Comparison of ENCODE assay signal across 12 cellular contexts in genomic region chr16:22425036-22425801, GRCh38. TPM values are rescaled to one million over a fixed set of nuclear protein-coding genes. Genes with fewer than 3 reads are reported as not detected.
DNase-seq lines count a peak whose midpoint lies in the region; ATAC-seq, FAIRE-seq and TF ChIP-seq lines count a peak whose summit lies in the region.
"Had no signal": no experiment of that assay in that cellular context is flagged by ENCODE, and none has a peak within 500 bp of the region (broad histone marks: within the 10 kb centered on the region; RNA-seq: fewer than 3 reads in every experiment).

No MANE protein-coding gene starts in this region.

- 58 to 73% methylated on average over 26 of the region's 26 CpGs for WGBS in heart right ventricle, 2 donors

- ATAC-seq in heart right ventricle, result peak; percentile 46 to 84 (median 74)
- no peak for ATAC-seq in GM18520 (IDR thresholded peaks at IDR 0.05; ENCODE audit: unreplicated experiment)
- no peak for ATAC-seq in HG02938 (IDR thresholded peaks at IDR 0.05; ENCODE audit: unreplicated experiment)
- ATAC-seq: activated T-cell treated with anti-CD3 and anti-CD28 coated beads, Interleukin-2, amount 50 U/mL, for 72 hours had no signal

- DNase-seq in AG09309 (ENCODE audit: low read depth) (no peak), SJSA1 (ENCODE audit: low read depth in 1 of 2, low spot score in 2 of 2) (peak; percentile 41 to 49), heart right ventricle (peak; percentile 60 to 69), pons (ENCODE audit: low spot score) (peak; percentile 7), urothelium cell line (ENCODE audit: low spot score) (no peak)
- no peak for DNase-seq in CD8-positive, alpha-beta memory T cell
- DNase-seq: activated T-cell treated with anti-CD3 and anti-CD28 coated beads, Interleukin-2, amount 50 U/mL, for 72 hours; Caco-2; NCI-H524; T-helper 2 cell had no signal

- no peaks in the 10 kb centered on the region for H3K27me3 Mint-ChIP-seq in CD8-positive, alpha-beta memory T cell

- H3K9me3 ChIP-seq in SJSA1 (replicated peaks) (no peaks in the 10 kb centered on the region), heart right ventricle (no peaks in the 10 kb centered on the region)
- H3K9me3 ChIP-seq in CD8-positive, alpha-beta memory T cell (ENCODE audit: low read length), result no peaks in the 10 kb centered on the region
- H3K9me3 ChIP-seq: Caco-2 had no signal

- H3K36me3 Mint-ChIP-seq in CD8-positive, alpha-beta memory T cell, result peaks cover 6 to 72% (median 17%) of the 10 kb centered on the region in 3 donors

- intact Hi-C loops in heart right ventricle (cut with DNase I), result loop anchor here in 1 of 10 donors (10.0 kb wide), 1 partner anchor 50 kb away; the partner anchor contains the start of gene CDR2

- H3K27ac Mint-ChIP-seq in CD8-positive, alpha-beta memory T cell, result peak overlapping the region in 2 of 8 donors; percentile 13 to 17
- H3K27ac Mint-ChIP-seq: activated T-cell treated with anti-CD3 and anti-CD28 coated beads, Interleukin-2, amount 50 U/mL, for 72 hours had no signal

- TF ChIP-seq CTCF in AG09309 (IDR thresholded peaks at IDR 0.05; ENCODE audit: control insufficient read depth, insufficient read depth, low read depth, low read length, missing control alignments) (no peak), heart right ventricle (IDR thresholded peaks at IDR 0.05) (no peak)

- H3K27ac ChIP-seq in SJSA1 (peak overlapping the region; percentile 50), heart right ventricle (peak overlapping the region; percentile 2 to 79 (median 70))
- no peak overlapping the region for H3K27ac ChIP-seq in CD8-positive, alpha-beta memory T cell (ENCODE audit: low read depth, low read length)

- POLR2A ChIA-PET in CD8-positive, alpha-beta memory T cell (lab: Charles Lee), result no interaction called here

- H3K4me3 ChIP-seq in AG09309 (ENCODE audit: control insufficient read depth, low read depth, low read length), result peak overlapping the region; percentile 35
- H3K4me3 ChIP-seq in SJSA1, result no peak overlapping the region
- peak overlapping the region in 7 of 10 donors; percentile 2 to 34 (median 31) for H3K4me3 ChIP-seq in heart right ventricle
- H3K4me3 ChIP-seq in CD8-positive, alpha-beta memory T cell (ENCODE audit: low read length), result no peak overlapping the region

- no peak for FAIRE-seq in urothelium cell line (lab: Jason Lieb, UNC)

- H3K27me3 ChIP-seq in SJSA1 (replicated peaks) (no peaks in the 10 kb centered on the region), heart right ventricle (no peaks in the 10 kb centered on the region)
- H3K27me3 ChIP-seq in CD8-positive, alpha-beta memory T cell (ENCODE audit: insufficient read depth, low read length, poor library complexity, severe bottlenecking), result no peaks in the 10 kb centered on the region

- H3K36me3 ChIP-seq in SJSA1, result peaks cover 17% of the 10 kb centered on the region
- H3K36me3 ChIP-seq in heart right ventricle, result peaks cover 0 to 94% (median 27%) of the 10 kb centered on the region in 9 donors
- no peaks in the 10 kb centered on the region for H3K36me3 ChIP-seq in CD8-positive, alpha-beta memory T cell (ENCODE audit: insufficient read depth, low read length)

- H3K4me1 Mint-ChIP-seq in CD8-positive, alpha-beta memory T cell, result peaks cover 0 to 4% (median 0%) of the 10 kb centered on the region in 3 donors

- H3K4me1 ChIP-seq in SJSA1 (replicated peaks), result peaks cover 16% of the 10 kb centered on the region
- peaks cover 0 to 19% (median 5%) of the 10 kb centered on the region in 9 donors for H3K4me1 ChIP-seq in heart right ventricle
- no peaks in the 10 kb centered on the region for H3K4me1 ChIP-seq in CD8-positive, alpha-beta memory T cell (ENCODE audit: insufficient read depth, low read length)
- H3K4me1 ChIP-seq: Caco-2 had no signal

- no peak overlapping the region for H3K4me3 Mint-ChIP-seq in CD8-positive, alpha-beta memory T cell
- H3K4me3 Mint-ChIP-seq: activated T-cell treated with anti-CD3 and anti-CD28 coated beads, Interleukin-2, amount 50 U/mL, for 72 hours had no signal

- H3K9me3 Mint-ChIP-seq in CD8-positive, alpha-beta memory T cell, result no peaks in the 10 kb centered on the region

- CTCF ChIA-PET in CD8-positive, alpha-beta memory T cell (lab: Charles Lee), result no interaction called here

RNA-seq across cellular contexts. Expression of gene CDR2, which starts 50.8 kb away (rescaled TPM):
- 24.7 and 32.0 TPM in 2 replicates for total RNA-seq in SJSA1 (2014; rRNA removed; shearing (Covaris generic))
- 1 to 10 TPM; 4.2 to 8.1 (median 6.6) TPM for total RNA-seq in heart right ventricle
- polyA plus RNA-seq in heart right ventricle, result 1 to 10 TPM; 7.6 to 8.4 TPM
- total RNA-seq in CD8-positive, alpha-beta memory T cell, result 10 to 100 TPM; 38.9 to 41.2 TPM
- 79.1 TPM for polyA plus RNA-seq in CD8-positive, alpha-beta memory T cell

Comparison
In these comparisons a context has a peak if more than half of its experiments do, and no peak if none do; other contexts are left out.
1. DNase-seq: peak in SJSA1 (2 of 2), heart right ventricle (2 of 2) and pons (single experiment); none in AG09309 (single experiment), CD8-positive, alpha-beta memory T cell (0 of 5) and urothelium cell line (single experiment).
2. H3K4me3 ChIP-seq: peak in AG09309 (single experiment) and heart right ventricle (7 of 10); none in SJSA1 (single experiment) and CD8-positive, alpha-beta memory T cell (single experiment).
3. ATAC-seq: peak in heart right ventricle (8 of 8); none in GM18520 (single experiment) and HG02938 (single experiment).